1 cellular context compared by ENCODE assay signal in genomic region chr13:42849200-42849599, GRCh38.
TF ChIP-seq lines count a peak whose summit lies in the region.

No MANE protein-coding gene starts in this region.

TF ChIP-seq in H1, 55 proteins besides CTCF, POLR2A, EP300 and RAD21:
- TF ChIP-seq POLR2AphosphoS5 (IDR thresholded peaks at IDR 0.05; ENCODE audit: low read depth, low read length) (peak; percentile 70; the same call in 1 of the 2 replicates), CHD1 (IDR thresholded peaks at IDR 0.05; ENCODE audit: low read depth, low read length) (no peak)
